Comparison of ENCODE assay signal across 22 cellular contexts in genomic region chr4:146193628-146194027, GRCh38. TPM values are rescaled to one million over a fixed set of nuclear protein-coding genes. Genes with fewer than 3 reads are reported as not detected.
"Had no signal": no experiment of that assay in that cellular context is flagged by ENCODE, and none has a peak within 500 bp of the region (broad histone marks: within the 10 kb centered on the region; RNA-seq: fewer than 3 reads in every experiment).

No MANE protein-coding gene starts in this region.

- H3K27ac Mint-ChIP-seq: natural killer cell had no signal

- H3K9me3 Mint-ChIP-seq: natural killer cell had no signal

- H3K4me1 Mint-ChIP-seq: natural killer cell had no signal

- ATAC-seq: gastrocnemius medialis, left ventricle myocardium superior, lower lobe of right lung, natural killer cell, psoas muscle, right cardiac atrium, upper lobe of right lung had no signal

- DNase-seq: dorsolateral prefrontal cortex; effector CD4-positive, alpha-beta T cell; foreskin fibroblast; gastrocnemius medialis; head of caudate nucleus; left ventricle myocardium superior; lower lobe of right lung; natural killer cell; occipital lobe; ovary; posterior cingulate gyrus; psoas muscle; right cardiac atrium; sigmoid colon; stimulated activated naive CD4-positive, alpha-beta T cell; transverse colon; upper lobe of right lung; uterus had no signal

- H3K4me3 Mint-ChIP-seq: natural killer cell had no signal

RNA-seq across cellular contexts. Expression of gene REELD1, which starts 20.7 kb away (rescaled TPM):
- total RNA-seq: glomerular endothelial cell, left ventricle myocardium superior, myocyte, occipital lobe, renal cortical epithelial cell, skeletal muscle tissue had no signal
